8 cellular contexts compared by ENCODE assay signal in genomic region chr10:96089670-96090462, GRCh38. TPM values are rescaled to one million over a fixed set of nuclear protein-coding genes. Genes with fewer than 3 reads are reported as not detected.
DNase-seq lines count a peak whose midpoint lies in the region; ATAC-seq and TF ChIP-seq lines count a peak whose summit lies in the region.

No MANE protein-coding gene starts in this region.

- no peaks in the 10 kb centered on the region; the same call in 2 of the 3 replicates for H3K9me3 Mint-ChIP-seq in GM23338

- H3K9me2 ChIP-seq in GM23338 (ENCODE audit: insufficient read depth) = peaks cover 10% of the 10 kb centered on the region

- H3K79me2 ChIP-seq in GM23338 (replicated peaks; ENCODE audit: insufficient read depth) (no peaks in the 10 kb centered on the region), osteoblast (ENCODE audit: insufficient read depth, low read length) (no peaks in the 10 kb centered on the region)

- H3K27ac ChIP-seq in GM23338 (ENCODE audit: low read depth) (peak overlapping the region; percentile 82), osteoblast (ENCODE audit: low read depth, low read length) (peak overlapping the region; percentile 93), thymus (ENCODE audit: low read depth) (peak overlapping the region; percentile 98)

- H3K4me2 ChIP-seq in GM23338 = peak overlapping the region; percentile 76
- H3K4me2 ChIP-seq in osteoblast (ENCODE audit: insufficient read depth, low read length) = peak overlapping the region; percentile 98

- H3K36me3 Mint-ChIP-seq in GM23338 (ENCODE audit: low read depth) = no peaks in the 10 kb centered on the region

- H2AFZ ChIP-seq in GM23338 (peak overlapping the region; percentile 96), osteoblast (ENCODE audit: low read length) (peak overlapping the region; percentile 100)

- DNase-seq in EH (ENCODE audit: low read depth) (peak; percentile 93), GM23338 (ENCODE audit: low spot score) (peak; percentile 85), LNCaP clone FGC (ENCODE audit: low read depth) (peak; percentile 93), RPMI7951 (ENCODE audit: low read depth) (peak; percentile 95), fibroblast of peridontal ligament (ENCODE audit: extremely low read depth) (peak; percentile 94), osteoblast (ENCODE audit: insufficient read length, low spot score, missing footprints) (peak; percentile 92)
- peak; percentile 78 to 84 for DNase-seq in activated T-helper 1 cell treated with anti-CD3 and anti-CD28 coated beads, Interleukin-2, amount 50 U/mL, for 16 hours (ENCODE audit: low read depth in 1 of 2, low spot score in 1 of 2)

- H4K20me1 ChIP-seq in GM23338 (replicated peaks; ENCODE audit: insufficient read depth) = no peaks in the 10 kb centered on the region
- H4K20me1 ChIP-seq in osteoblast (ENCODE audit: insufficient read depth, low read length) = no peaks in the 10 kb centered on the region

- TF ChIP-seq CTCF in GM23338 (conservative IDR thresholded peaks at IDR 0.05; ENCODE audit: low read depth in 2 of 2) = no peak
- peak; percentile 12; the same call in 1 of the 2 replicates for TF ChIP-seq CTCF in LNCaP clone FGC (IDR thresholded peaks at IDR 0.05; ENCODE audit: control insufficient read depth, extremely low read depth, insufficient read depth)
- TF ChIP-seq CTCF in osteoblast (IDR thresholded peaks at IDR 0.05; ENCODE audit: extremely low read depth, low read depth, low read length) = no peak

- H3K4me1 ChIP-seq in GM23338 (ENCODE audit: insufficient read depth) (no peaks in the 10 kb centered on the region), osteoblast (ENCODE audit: insufficient read depth, low read length) (no peaks in the 10 kb centered on the region), thymus (ENCODE audit: control insufficient read depth, insufficient read depth, low read length) (no peaks in the 10 kb centered on the region)

- H3K4me3 Mint-ChIP-seq in GM23338 = peak overlapping the region; percentile 82

- H3K27ac Mint-ChIP-seq in GM23338 = peak overlapping the region; percentile 94

- H3K27me3 Mint-ChIP-seq in GM23338 (ENCODE audit: insufficient read depth, low read depth, poor library complexity) = peaks cover 5% of the 10 kb centered on the region

- H3F3A ChIP-seq in GM23338 (replicated peaks; ENCODE audit: low read depth) = no peaks in the 10 kb centered on the region

- H3K9me3 ChIP-seq in osteoblast (ENCODE audit: low read depth, low read length) = no peaks in the 10 kb centered on the region
- H3K9me3 ChIP-seq in thymus (ENCODE audit: control insufficient read depth) = peaks cover 3% of the 10 kb centered on the region

- peak overlapping the region; percentile 66 for H3K4me3 ChIP-seq in GM23338
- peak overlapping the region; percentile 60 for H3K4me3 ChIP-seq in LNCaP clone FGC (ENCODE audit: low read depth, low read length)
- H3K4me3 ChIP-seq in osteoblast (ENCODE audit: insufficient read depth, low read length) = peak overlapping the region; percentile 97
- peak overlapping the region; percentile 92 for H3K4me3 ChIP-seq in thymus (ENCODE audit: low read length)

- peak; percentile 96 for ATAC-seq in GM23338

- no peaks in the 10 kb centered on the region; the same call in 2 of the 3 replicates for H3K4me1 Mint-ChIP-seq in GM23338

- H3K27me3 ChIP-seq in GM23338 (ENCODE audit: insufficient read depth) (peaks cover 22% of the 10 kb centered on the region; the same call in 1 of the 2 replicates), osteoblast (ENCODE audit: insufficient read depth, low read length) (peaks cover 32% of the 10 kb centered on the region), thymus (ENCODE audit: control insufficient read depth, insufficient read depth) (peaks cover 17% of the 10 kb centered on the region)

- H3K36me3 ChIP-seq in GM23338 (ENCODE audit: insufficient read depth) (no peaks in the 10 kb centered on the region), osteoblast (ENCODE audit: insufficient read depth, low read length) (no peaks in the 10 kb centered on the region), thymus (ENCODE audit: control insufficient read depth, insufficient read depth) (no peaks in the 10 kb centered on the region)

- WGBS in thymus = 2% methylated on average over 47 of the region's 47 CpGs

TF ChIP-seq in GM23338, 12 proteins besides CTCF, POLR2A, EP300 and RAD21:
- peak; percentile 17; the same call in 1 of the 2 replicates for TF ChIP-seq POLR2AphosphoS5 (IDR thresholded peaks at IDR 0.05; ENCODE audit: low read depth)
- TF ChIP-seq STAT1 (IDR thresholded peaks at IDR 0.05; ENCODE audit: unreplicated experiment) = no peak
- no peak for TF ChIP-seq ZNF114 (CRISPR knock-in tag; IDR thresholded peaks at IDR 0.05)
- TF ChIP-seq ZNF462 (CRISPR knock-in tag; IDR thresholded peaks at IDR 0.05) = peak; percentile 79
- peak; percentile 93 for TF ChIP-seq CREB1 (CRISPR knock-in tag; IDR thresholded peaks at IDR 0.05; ENCODE audit: low read depth)

RNA-seq across cellular contexts. Expression of gene ZNF518A, which starts 40.2 kb away (rescaled TPM):
- 44.6 and 46.3 TPM in 2 replicates for total RNA-seq in GM23338 (2014; rRNA removed; shearing (Covaris generic))
- polyA plus RNA-seq in GM23338 (2016; fragmentation: Nextera tagmentation; extraction: Ambion mirVana) (43.1 and 52.1 TPM in 2 replicates), thymus (15.8 TPM)
- total RNA-seq in RPMI7951 (2014; rRNA removed; shearing (Covaris generic)) = 14.9 and 19.5 TPM in 2 replicates
- 13.4 and 15.6 TPM in 2 replicates for total RNA-seq in osteoblast

RNA-seq across cellular contexts. Expression of gene CCNJ, which starts 46.5 kb away (rescaled TPM):
- 29.6 and 31.6 TPM in 2 replicates for total RNA-seq in GM23338 (2014; rRNA removed; shearing (Covaris generic))
- 11.6 and 14.1 TPM in 2 replicates for polyA plus RNA-seq in GM23338 (2016; fragmentation: Nextera tagmentation; extraction: Ambion mirVana)
- 3.7 and 4.1 TPM in 2 replicates for total RNA-seq in RPMI7951 (2014; rRNA removed; shearing (Covaris generic))
- 5.6 and 5.8 TPM in 2 replicates for total RNA-seq in osteoblast
- 4.1 TPM for polyA plus RNA-seq in thymus

Comparison
In these comparisons a context has a peak if more than half of its experiments do, and no peak if none do; other contexts are left out.
1. Peak in every context shown above with its lines: DNase-seq, ATAC-seq, H3K4me3 ChIP-seq and H3K27ac ChIP-seq.